Comparison of ENCODE assay signal across 23 cellular contexts in genomic region chr5:156322666-156323065, GRCh38.
"Had no signal": no experiment of that assay in that cellular context is flagged by ENCODE, and none has a peak within 500 bp of the region (broad histone marks: within the 10 kb centered on the region; RNA-seq: fewer than 3 reads in every experiment).

No MANE protein-coding gene starts in this region.

- H3K4me3 ChIP-seq: dorsolateral prefrontal cortex, hepatocyte, lung, neural progenitor cell, ovary, right atrium auricular region, sigmoid colon, uterus had no signal

- DNase-seq: cortex of kidney; dorsolateral prefrontal cortex; effector CD8-positive, alpha-beta T cell; foreskin melanocyte; head of caudate nucleus; kidney; left cardiac atrium; left ventricle myocardium superior; mesenchymal stem cell; midbrain; nucleus accumbens; ovary; sigmoid colon; small intestine; stimulated activated CD4-positive, alpha-beta T cell treated with anti-CD3 and anti-CD28 coated beads, Interleukin-12 subunit alpha, Interleukin-12 subunit beta, amount 100 ng/mL, for 4 hours; stimulated activated naive CD4-positive, alpha-beta T cell treated with Interleukin-2 at 50 U/mL for 16 hours; trophoblast cell; uterus had no signal

- H3K4me3 Mint-ChIP-seq: natural killer cell treated with Interleukin-12 subunit alpha and Interleukin-12 subunit beta and Interleukin-15 and Interleukin-18, amount 100 ng/mL, for 72 hours; neural progenitor cell had no signal

- H3K36me3 Mint-ChIP-seq: natural killer cell treated with Interleukin-12 subunit alpha and Interleukin-12 subunit beta and Interleukin-15 and Interleukin-18, amount 100 ng/mL, for 72 hours; neural progenitor cell had no signal

- H3K27ac ChIP-seq: dorsolateral prefrontal cortex, hepatocyte, neural progenitor cell, ovary, right atrium auricular region, sigmoid colon, uterus had no signal

- H3K36me3 ChIP-seq: neural progenitor cell, ovary, right atrium auricular region, sigmoid colon, uterus had no signal

- H3K27me3 ChIP-seq: dorsolateral prefrontal cortex, hepatocyte, neural progenitor cell, ovary, right atrium auricular region, sigmoid colon, uterus had no signal

- H3K9me3 Mint-ChIP-seq: natural killer cell treated with Interleukin-12 subunit alpha and Interleukin-12 subunit beta and Interleukin-15 and Interleukin-18, amount 100 ng/mL, for 72 hours; neural progenitor cell had no signal

- ATAC-seq: left cardiac atrium; left ventricle myocardium superior; natural killer cell treated with Interleukin-12 subunit alpha and Interleukin-12 subunit beta and Interleukin-15 and Interleukin-18, amount 100 ng/mL, for 72 hours had no signal

- H3K27ac Mint-ChIP-seq: natural killer cell treated with Interleukin-12 subunit alpha and Interleukin-12 subunit beta and Interleukin-15 and Interleukin-18, amount 100 ng/mL, for 72 hours; neural progenitor cell had no signal

- FAIRE-seq: kidney, small intestine had no signal

- H3K9me3 ChIP-seq: ovary, right atrium auricular region, sigmoid colon, uterus had no signal
